Comparison of ENCODE assay signal across 8 cellular contexts in genomic region chr3:9420850-9421549, GRCh38. TPM values are rescaled to one million over a fixed set of nuclear protein-coding genes. Genes with fewer than 3 reads are reported as not detected.
A peak's percentile ranks its signal among the peaks of the same experiment; 100 is the strongest.
DNase-seq lines count a peak whose midpoint lies in the region; ATAC-seq lines count a peak whose summit lies in the region.

No MANE protein-coding gene starts in this region.

- no peak for ATAC-seq in activated T-cell treated with anti-CD3 and anti-CD28 coated beads, Interleukin-2, amount 50 U/mL, for 72 hours (replicated peaks in 1 of 2)
- no peak for ATAC-seq in T-helper 17 cell
- no peak for ATAC-seq in stimulated activated naive B cell treated with anti-CD40 and anti-IgM and Interleukin-4, amounts not matched to agents 10 μg/mL and 1 μg/mL and 100 μg/mL, for 72 hours (replicated peaks)

- H3K36me3 Mint-ChIP-seq in activated T-cell treated with anti-CD3 and anti-CD28 coated beads, Interleukin-2, amount 50 U/mL, for 72 hours (ENCODE audit: insufficient read depth in 2 of 2), result peaks cover 5 to 15% of the 10 kb centered on the region in 2 donors
- peaks cover 2% of the 10 kb centered on the region for H3K36me3 Mint-ChIP-seq in T-helper 17 cell (ENCODE audit: low read depth)
- peaks cover 19% of the 10 kb centered on the region in 2 donors for H3K36me3 Mint-ChIP-seq in stimulated activated naive B cell treated with anti-CD40 and anti-IgM and Interleukin-4, amounts not matched to agents 10 μg/mL and 1 μg/mL and 100 μg/mL, for 72 hours

- peaks cover 63% of the 10 kb centered on the region for H3K4me1 Mint-ChIP-seq in activated T-cell treated with anti-CD3 and anti-CD28 coated beads, Interleukin-2, amount 50 U/mL, for 72 hours (ENCODE audit: low read depth)
- H3K4me1 Mint-ChIP-seq in T-helper 17 cell, result peaks cover 36% of the 10 kb centered on the region
- H3K4me1 Mint-ChIP-seq in stimulated activated naive B cell treated with anti-CD40 and anti-IgM and Interleukin-4, amounts not matched to agents 10 μg/mL and 1 μg/mL and 100 μg/mL, for 72 hours, result peaks cover 17 to 40% of the 10 kb centered on the region in 2 donors

- H3K27ac Mint-ChIP-seq in activated T-cell treated with anti-CD3 and anti-CD28 coated beads, Interleukin-2, amount 50 U/mL, for 72 hours, result peak overlapping the region; percentile 91
- H3K27ac Mint-ChIP-seq in T-helper 17 cell, result peak overlapping the region; percentile 87
- peak overlapping the region; percentile 85 for H3K27ac Mint-ChIP-seq in stimulated activated naive B cell treated with anti-CD40 and anti-IgM and Interleukin-4, amounts not matched to agents 10 μg/mL and 1 μg/mL and 100 μg/mL, for 72 hours

- H3K9me3 ChIP-seq in T-helper 17 cell (ENCODE audit: control insufficient read depth, low read length, poor library complexity, severe bottlenecking), result no peaks in the 10 kb centered on the region

- peak overlapping the region in 1 of 2 donors; percentile 60 for H3K4me3 Mint-ChIP-seq in activated T-cell treated with anti-CD3 and anti-CD28 coated beads, Interleukin-2, amount 50 U/mL, for 72 hours
- H3K4me3 Mint-ChIP-seq in T-helper 17 cell, result peak overlapping the region; percentile 47
- no peak overlapping the region for H3K4me3 Mint-ChIP-seq in stimulated activated naive B cell treated with anti-CD40 and anti-IgM and Interleukin-4, amounts not matched to agents 10 μg/mL and 1 μg/mL and 100 μg/mL, for 72 hours

- H3K9me3 Mint-ChIP-seq in activated T-cell treated with anti-CD3 and anti-CD28 coated beads, Interleukin-2, amount 50 U/mL, for 72 hours, result no peaks in the 10 kb centered on the region
- H3K9me3 Mint-ChIP-seq in stimulated activated naive B cell treated with anti-CD40 and anti-IgM and Interleukin-4, amounts not matched to agents 10 μg/mL and 1 μg/mL and 100 μg/mL, for 72 hours, result no peaks in the 10 kb centered on the region

- DNase-seq in activated T-cell treated with anti-CD3 and anti-CD28 coated beads, Interleukin-2, amount 50 U/mL, for 72 hours, result no peak
- DNase-seq in activated T-cell treated with anti-CD3 and anti-CD28 coated beads for 4 hours (no peak), T-helper 17 cell (no peak), fibroblast of peridontal ligament (ENCODE audit: extremely low read depth) (peak; percentile 30), mucosa of gallbladder (ENCODE audit: low spot score) (no peak), medulla oblongata (ENCODE audit: extremely low spot score) (no peak)
- no peak for DNase-seq in stimulated activated naive B cell treated with anti-CD40 and anti-IgM and Interleukin-4, amounts not matched to agents 10 μg/mL and 1 μg/mL and 100 μg/mL, for 72 hours
- DNase-seq in activated effector memory CD4-positive, alpha-beta T cell treated with anti-CD3 and anti-CD28 coated beads, Interleukin-2, amount 50 U/mL, for 16 hours, result no peak

- H3K27me3 Mint-ChIP-seq in activated T-cell treated with anti-CD3 and anti-CD28 coated beads, Interleukin-2, amount 50 U/mL, for 72 hours (ENCODE audit: low read depth), result no peaks in the 10 kb centered on the region
- H3K27me3 Mint-ChIP-seq in T-helper 17 cell, result no peaks in the 10 kb centered on the region
- no peaks in the 10 kb centered on the region for H3K27me3 Mint-ChIP-seq in stimulated activated naive B cell treated with anti-CD40 and anti-IgM and Interleukin-4, amounts not matched to agents 10 μg/mL and 1 μg/mL and 100 μg/mL, for 72 hours

RNA-seq across cellular contexts. Expression of gene SETD5, which starts 23.6 kb away (rescaled TPM):
- 100 to 1,000 TPM; 158 to 173 TPM for total RNA-seq in activated T-cell treated with anti-CD3 and anti-CD28 coated beads, Interleukin-2, amount 50 U/mL, for 72 hours
- total RNA-seq in T-helper 17 cell (100 to 1,000 TPM; 103 to 105 TPM), mucosa of gallbladder (94.3 TPM)

RNA-seq across cellular contexts. Expression of gene THUMPD3, which starts 58.1 kb away (rescaled TPM):
- total RNA-seq in activated T-cell treated with anti-CD3 and anti-CD28 coated beads, Interleukin-2, amount 50 U/mL, for 72 hours, result 10 to 100 TPM; 56.0 to 65.5 TPM
- total RNA-seq in T-helper 17 cell, result 10 to 100 TPM; 36.9 to 50.3 TPM
- total RNA-seq in mucosa of gallbladder, result 43.4 TPM
